In genomic region chr1:108010581-108010980, GRCh38 we compare ENCODE assay signal across 25 cellular contexts.
"Had no signal": no experiment of that assay in that cellular context is flagged by ENCODE, and none has a peak within 500 bp of the region (broad histone marks: within the 10 kb centered on the region; RNA-seq: fewer than 3 reads in every experiment).

No MANE protein-coding gene starts in this region.

- H3K4me3 Mint-ChIP-seq: activated CD4-positive, alpha-beta memory T cell treated with anti-CD3 and anti-CD28 coated beads for 36 hours; activated CD4-positive, alpha-beta T cell treated with anti-CD3 and anti-CD28 coated beads, Interleukin-2, amount 10 ng/mL, durations not matched to agents 7 days and 5 days; activated naive CD4-positive, alpha-beta T cell treated with anti-CD3 and anti-CD28 coated beads for 36 hours; activated naive CD8-positive, alpha-beta T cell treated with anti-CD3 and anti-CD28 coated beads, Interleukin-2, amount 10 ng/mL, durations not matched to agents 7 days and 5 days; activated T-helper 17 cell treated with anti-CD3 and anti-CD28 coated beads, Interleukin-2, amount 50 U/mL, for 72 hours; T-helper 17 cell had no signal

- H3K27me3 Mint-ChIP-seq: activated CD4-positive, alpha-beta memory T cell treated with anti-CD3 and anti-CD28 coated beads for 36 hours; activated CD4-positive, alpha-beta T cell treated with anti-CD3 and anti-CD28 coated beads, Interleukin-2, amount 10 ng/mL, durations not matched to agents 7 days and 5 days; activated T-helper 17 cell treated with anti-CD3 and anti-CD28 coated beads, Interleukin-2, amount 50 U/mL, for 72 hours had no signal

- H3K27me3 ChIP-seq: Peyer's patch had no signal

- H3K27ac ChIP-seq: adrenal gland, Peyer's patch, VCaP had no signal

- DNase-seq: activated CD4-positive, alpha-beta memory T cell treated with anti-CD3 and anti-CD28 coated beads for 36 hours; activated CD4-positive, alpha-beta T cell treated with anti-CD3 and anti-CD28 coated beads, Interleukin-2, amount 10 ng/mL, durations not matched to agents 7 days and 5 days; activated CD4-positive, CD25-positive, alpha-beta regulatory T cell; activated gamma-delta T cell; activated naive CD4-positive, alpha-beta T cell treated with anti-CD3 and anti-CD28 coated beads for 36 hours; activated naive CD8-positive, alpha-beta T cell treated with anti-CD3 and anti-CD28 coated beads, Interleukin-2, amount 10 ng/mL, durations not matched to agents 7 days and 5 days; activated T-cell treated with anti-CD3 and anti-CD28 coated beads for 4 hours; activated T-cell treated with anti-CD3 and anti-CD28 coated beads, Interleukin-2, amount 50 U/mL, for 48 hours; adrenal gland; anterior cingulate cortex; cerebellar nuclear complex; NCI-H1092 treated with DMSO at 0.1 percent for 48 hours; NCI-H1417 treated with DMSO at 0.1 percent for 48 hours; NCI-H1694; NCI-H2029 treated with DMSO at 0.1 percent for 48 hours; NCI-H345; NCI-H510A; NCI-H526 treated with DMSO at 0.1 percent for 48 hours; NCI-H82; Peyer's patch; SHP77 treated with DMSO at 0.1 percent for 48 hours; T-helper 17 cell; T1000 had no signal

- H3K36me3 ChIP-seq: adrenal gland, Peyer's patch had no signal

- H3K27ac Mint-ChIP-seq: activated CD4-positive, alpha-beta memory T cell treated with anti-CD3 and anti-CD28 coated beads for 36 hours; activated CD4-positive, alpha-beta T cell treated with anti-CD3 and anti-CD28 coated beads, Interleukin-2, amount 10 ng/mL, durations not matched to agents 7 days and 5 days; activated naive CD4-positive, alpha-beta T cell treated with anti-CD3 and anti-CD28 coated beads for 36 hours; activated naive CD8-positive, alpha-beta T cell treated with anti-CD3 and anti-CD28 coated beads, Interleukin-2, amount 10 ng/mL, durations not matched to agents 7 days and 5 days; activated T-helper 17 cell treated with anti-CD3 and anti-CD28 coated beads, Interleukin-2, amount 50 U/mL, for 72 hours; T-helper 17 cell had no signal

- H3K4me3 ChIP-seq: adrenal gland, Peyer's patch had no signal

- H3K9me3 Mint-ChIP-seq: activated CD4-positive, alpha-beta memory T cell treated with anti-CD3 and anti-CD28 coated beads for 36 hours; activated naive CD4-positive, alpha-beta T cell treated with anti-CD3 and anti-CD28 coated beads for 36 hours had no signal

- ATAC-seq: T-helper 17 cell had no signal

- H3K4me1 Mint-ChIP-seq: activated CD4-positive, alpha-beta T cell treated with anti-CD3 and anti-CD28 coated beads, Interleukin-2, amount 10 ng/mL, durations not matched to agents 7 days and 5 days; activated naive CD8-positive, alpha-beta T cell treated with anti-CD3 and anti-CD28 coated beads, Interleukin-2, amount 10 ng/mL, durations not matched to agents 7 days and 5 days; T-helper 17 cell had no signal

- H3K36me3 Mint-ChIP-seq: activated CD4-positive, alpha-beta memory T cell treated with anti-CD3 and anti-CD28 coated beads for 36 hours; activated naive CD8-positive, alpha-beta T cell treated with anti-CD3 and anti-CD28 coated beads, Interleukin-2, amount 10 ng/mL, durations not matched to agents 7 days and 5 days had no signal

- H3K4me1 ChIP-seq: adrenal gland, Peyer's patch had no signal

- H3K9me3 ChIP-seq: adrenal gland, Peyer's patch had no signal
